ENCODE assay signal across 8 cellular contexts in the genomic region with DNA sequence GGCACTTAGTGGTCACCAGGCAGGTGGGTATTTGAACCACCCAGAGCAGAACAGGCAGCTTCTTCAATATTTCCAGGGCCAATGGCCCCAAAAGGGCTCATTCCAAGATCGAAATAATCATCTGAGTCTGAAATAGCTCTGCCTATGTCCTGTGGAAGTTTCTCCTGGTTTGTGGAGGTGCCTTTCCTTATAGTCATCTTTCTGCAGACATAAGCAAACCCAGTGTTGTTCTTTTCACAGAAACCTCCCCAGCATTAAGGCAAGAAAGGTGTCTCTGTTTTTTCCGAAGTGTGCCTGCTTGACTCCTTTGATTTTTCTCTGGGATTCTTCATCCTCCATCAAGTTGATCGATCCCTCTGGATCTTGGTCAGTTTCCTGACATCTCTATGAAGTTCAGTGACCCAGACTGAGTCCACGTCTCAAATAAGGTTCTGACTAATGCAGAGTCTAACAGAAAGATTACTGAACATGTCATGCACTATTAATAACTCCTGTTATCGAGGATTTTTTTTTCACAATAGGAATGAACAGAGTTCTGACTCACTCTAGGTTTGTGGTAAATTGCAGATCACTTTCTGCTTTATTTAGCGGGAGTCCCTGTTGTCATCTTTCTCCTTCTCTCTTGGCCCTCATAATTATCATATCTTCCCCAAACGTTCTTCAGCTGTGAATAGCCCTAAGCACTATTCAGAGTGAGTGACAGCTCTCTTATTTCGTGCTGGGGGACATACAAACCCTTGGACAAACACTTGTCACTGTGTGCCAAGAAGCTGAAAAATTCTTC. TPM values are rescaled to one million over a fixed set of nuclear protein-coding genes. Genes with fewer than 3 reads are reported as not detected.
DNase-seq lines count a peak whose midpoint lies in the region; ATAC-seq, FAIRE-seq and TF ChIP-seq lines count a peak whose summit lies in the region.

No MANE protein-coding gene starts in this region.

- no peaks in the 10 kb centered on the region for H3K9me3 ChIP-seq in esophagus squamous epithelium

- TF ChIP-seq POLR2A in esophagus squamous epithelium (IDR thresholded peaks at IDR 0.05): no peak

- peaks cover 0 to 3% (median under 1%) of the 10 kb centered on the region in 3 donors for H3K36me3 ChIP-seq in esophagus squamous epithelium

- intact Hi-C loops in esophagus squamous epithelium (cut with DNase I): no loop called here

- DNase-seq in RPMI7951 (ENCODE audit: low read depth) (peak; percentile 83), esophagus squamous epithelium (lab: John Stamatoyannopoulos, UW) (no peak), skeletal muscle cell (ENCODE audit: low read depth) (peak; percentile 77), frontal cortex (ENCODE audit: low spot score in 2 of 2) (no peak), pons (ENCODE audit: low spot score) (no peak), SHP77 (lab: John Stamatoyannopoulos, UW) (no peak)

- peaks cover 30 to 56% (median 46%) of the 10 kb centered on the region in 3 donors for H3K4me1 ChIP-seq in esophagus squamous epithelium

- no peaks in the 10 kb centered on the region for H3K27me3 ChIP-seq in esophagus squamous epithelium

- H3K4me3 ChIP-seq in esophagus squamous epithelium (peak overlapping the region in 2 of 4 donors; percentile 86 to 96), skeletal muscle cell (ENCODE audit: low read depth, low read length) (no peak overlapping the region)

- peak; percentile 33 for ATAC-seq in GM19351 (IDR thresholded peaks at IDR 0.05; ENCODE audit: unreplicated experiment)
- no peak for ATAC-seq in GM21529 (IDR thresholded peaks at IDR 0.05; ENCODE audit: unreplicated experiment)

- WGBS in esophagus squamous epithelium, 2 donors: 30 to 32% methylated on average over 8 of the region's 8 CpGs

- peak overlapping the region; percentile 89 to 93 (median 92) for H3K27ac ChIP-seq in esophagus squamous epithelium

- FAIRE-seq in frontal cortex (lab: Jason Lieb, UNC): no peak

- TF ChIP-seq CTCF in esophagus squamous epithelium (IDR thresholded peaks at IDR 0.05): no peak

RNA-seq across cellular contexts. Expression of a gene that starts 1.5 kb away (rescaled TPM):
- not detected in 2 replicates for total RNA-seq in RPMI7951 (2014; rRNA removed; shearing (Covaris generic))
- total RNA-seq in esophagus squamous epithelium (not detected), frontal cortex (not detected)

RNA-seq across cellular contexts. Expression of a gene that starts 1.7 kb away (rescaled TPM):
- total RNA-seq in RPMI7951 (2014; rRNA removed; shearing (Covaris generic)): 22.1 and 23.8 TPM in 2 replicates
- total RNA-seq in esophagus squamous epithelium (10 to 100 TPM; 13.6 to 35.2 (median 31.2) TPM), frontal cortex (38.3 TPM)

RNA-seq across cellular contexts. Expression of a gene that starts 10.6 kb away (rescaled TPM):
- total RNA-seq in RPMI7951 (2014; rRNA removed; shearing (Covaris generic)): 0.39 and 0.60 TPM in 2 replicates
- total RNA-seq in esophagus squamous epithelium: 1 to 10 TPM in 3 of 4 donors, under 1 TPM in 1; 0.67 to 4.2 (median 1.4) TPM
- total RNA-seq in frontal cortex: 6.5 TPM

RNA-seq across cellular contexts. Expression of a gene that starts 33.7 kb away (rescaled TPM):
- total RNA-seq in RPMI7951 (2014; rRNA removed; shearing (Covaris generic)): not detected in 2 replicates
- 1 to 10 TPM; 1.1 to 3.0 (median 1.8) TPM for total RNA-seq in esophagus squamous epithelium
- under 0.01 TPM for total RNA-seq in frontal cortex

RNA-seq across cellular contexts. Expression of a gene that starts 51.5 kb away (rescaled TPM):
- total RNA-seq in RPMI7951 (2014; rRNA removed; shearing (Covaris generic)): 114 and 116 TPM in 2 replicates
- 100 to 1,000 TPM in 1 of 4 donors, 10 to 100 TPM in 3; 72.2 to 121 (median 84.7) TPM for total RNA-seq in esophagus squamous epithelium
- 77.0 TPM for total RNA-seq in frontal cortex

Comparison
In these comparisons a context has a peak if more than half of its experiments do, and no peak if none do; other contexts are left out.
1. DNase-seq: peak in RPMI7951 (single experiment) and skeletal muscle cell (single experiment); none in esophagus squamous epithelium (single experiment), frontal cortex (0 of 2), pons (single experiment) and SHP77 (0 of 2).